ENCODE assay signal across 31 cellular contexts in genomic region chr5:14936588-14936987, GRCh38.
"Had no signal": no experiment of that assay in that cellular context is flagged by ENCODE, and none has a peak within 500 bp of the region (broad histone marks: within the 10 kb centered on the region; RNA-seq: fewer than 3 reads in every experiment).

No MANE protein-coding gene starts in this region.

- ATAC-seq: activated CD8-positive, alpha-beta memory T cell treated with anti-CD3 and anti-CD28 coated beads, Interleukin-2, amount 10 ng/mL, durations not matched to agents 7 days and 5 days; activated T-cell treated with anti-CD3 and anti-CD28 coated beads, Interleukin-2, amount 50 U/mL, for 4 hours; activated T-helper 17 cell treated with anti-CD3 and anti-CD28 coated beads, Interleukin-2, amount 50 U/mL, for 72 hours; Panc1; T-cell had no signal

- DNase-seq: activated B cell treated with CpG ODN at 0.5 μM for 24 hours; activated CD4-positive, alpha-beta T cell treated with anti-CD3 and anti-CD28 coated beads for 1 hour; activated CD4-positive, alpha-beta T cell treated with anti-CD3 and anti-CD28 coated beads, Interleukin-2, amount 10 ng/mL, durations not matched to agents 24 days and 14 days; activated CD4-positive, alpha-beta T cell treated with anti-CD3 and anti-CD28 coated beads, Interleukin-2, amount 50 U/mL, for 48 hours; activated CD8-positive, alpha-beta memory T cell treated with anti-CD3 and anti-CD28 coated beads, Interleukin-2, amount 10 ng/mL, durations not matched to agents 7 days and 5 days; activated gamma-delta T cell; activated naive CD4-positive, alpha-beta T cell treated with anti-CD3 and anti-CD28 coated beads for 36 hours; activated T-cell treated with anti-CD3 and anti-CD28 coated beads, Interleukin-2, amount 50 U/mL, for 4 hours; amygdala; MM.1S; NCI-H1105; NCI-H1436; NCI-H1694 treated with DMSO at 0.1 percent for 48 hours; NCI-H2029 treated with DMSO at 0.1 percent for 48 hours; NCI-H345; NCI-H510A; NCI-H526 treated with DMSO at 0.1 percent for 48 hours; NCI-H82; OCI-M1; SIG-M5; T-cell; T-helper 2 cell; T1000 had no signal

- H3K36me3 Mint-ChIP-seq: brain, T-cell had no signal

- FAIRE-seq: astrocyte, TTC549 had no signal

- H3K9me3 Mint-ChIP-seq: activated B cell treated with CpG ODN at 0.5 μM for 24 hours; activated CD4-positive, alpha-beta T cell treated with anti-CD3 and anti-CD28 coated beads, Interleukin-2, amount 10 ng/mL, durations not matched to agents 24 days and 14 days; activated naive CD4-positive, alpha-beta T cell treated with anti-CD3 and anti-CD28 coated beads for 36 hours; activated T-cell treated with anti-CD3 and anti-CD28 coated beads, Interleukin-2, amount 50 U/mL, for 4 hours; activated T-helper 17 cell treated with anti-CD3 and anti-CD28 coated beads, Interleukin-2, amount 50 U/mL, for 72 hours; T-cell had no signal

- H3K27ac Mint-ChIP-seq: activated B cell treated with CpG ODN at 0.5 μM for 24 hours; activated CD4-positive, alpha-beta T cell treated with anti-CD3 and anti-CD28 coated beads, Interleukin-2, amount 10 ng/mL, durations not matched to agents 24 days and 14 days; activated CD8-positive, alpha-beta memory T cell treated with anti-CD3 and anti-CD28 coated beads, Interleukin-2, amount 10 ng/mL, durations not matched to agents 7 days and 5 days; activated naive CD4-positive, alpha-beta T cell treated with anti-CD3 and anti-CD28 coated beads for 36 hours; activated naive CD8-positive, alpha-beta T cell; activated T-helper 17 cell treated with anti-CD3 and anti-CD28 coated beads, Interleukin-2, amount 50 U/mL, for 72 hours; T-cell had no signal

- H3K4me2 ChIP-seq: KMS-11 had no signal

- H3K27me3 Mint-ChIP-seq: brain had no signal

- H3K4me3 Mint-ChIP-seq: activated B cell treated with CpG ODN at 0.5 μM for 24 hours; activated CD4-positive, alpha-beta T cell treated with anti-CD3 and anti-CD28 coated beads, Interleukin-2, amount 10 ng/mL, durations not matched to agents 24 days and 14 days; activated CD8-positive, alpha-beta memory T cell treated with anti-CD3 and anti-CD28 coated beads, Interleukin-2, amount 10 ng/mL, durations not matched to agents 7 days and 5 days; activated naive CD4-positive, alpha-beta T cell treated with anti-CD3 and anti-CD28 coated beads for 36 hours; activated naive CD8-positive, alpha-beta T cell; activated T-cell treated with anti-CD3 and anti-CD28 coated beads, Interleukin-2, amount 50 U/mL, for 4 hours; activated T-helper 17 cell treated with anti-CD3 and anti-CD28 coated beads, Interleukin-2, amount 50 U/mL, for 72 hours; T-cell had no signal

- H3K9ac ChIP-seq: KMS-11 had no signal

- H3K27ac ChIP-seq: KMS-11, RWPE1 had no signal
